In genomic region chr6:7050911-7051779, GRCh38 we compare ENCODE assay signal across 8 cellular contexts. TPM values are rescaled to one million over a fixed set of nuclear protein-coding genes. Genes with fewer than 3 reads are reported as not detected.
DNase-seq lines count a peak whose midpoint lies in the region; ATAC-seq, FAIRE-seq and TF ChIP-seq lines count a peak whose summit lies in the region.

No MANE protein-coding gene starts in this region.

- intact Hi-C loops in colonic mucosa (cut with DNase I), result no loop called here

- DNase-seq in NCI-H1417 (lab: John Stamatoyannopoulos, UW) (peak in 2 of 3 experiments; percentile 32 to 62), NCI-H1417 treated with DMSO at 0.1 percent for 48 hours (lab: John Stamatoyannopoulos, UW) (no peak), HTR-8/SVneo (ENCODE audit: insufficient read length, low spot score) (peak; percentile 23), T-helper 9 cell (peak; percentile 21), colonic mucosa (peak; percentile 87), left kidney (ENCODE audit: low read depth, low spot score) (peak; percentile 81)
- DNase-seq in stimulated activated naive CD4-positive, alpha-beta T cell (lab: John Stamatoyannopoulos, UW), result peak; percentile 38 to 80 (median 59)

- H3K9ac ChIP-seq in colonic mucosa (ENCODE audit: low read depth in 2 of 2, low read length in 2 of 2), result peak overlapping the region; percentile 94

- no peak for TF ChIP-seq CTCF in colonic mucosa (IDR thresholded peaks at IDR 0.05)

- no peaks in the 10 kb centered on the region for H3K4me1 ChIP-seq in colonic mucosa

- no peak for ATAC-seq in GM21619 (IDR thresholded peaks at IDR 0.05; ENCODE audit: unreplicated experiment)

- no peaks in the 10 kb centered on the region for H3K9me3 ChIP-seq in colonic mucosa

- peak overlapping the region; percentile 96 for H3K27ac ChIP-seq in colonic mucosa

- no peaks in the 10 kb centered on the region for H3K27me3 ChIP-seq in colonic mucosa

- FAIRE-seq in HTR-8/SVneo (lab: Jason Lieb, UNC), result peak; percentile 74

- H3K36me3 ChIP-seq in colonic mucosa, result no peaks in the 10 kb centered on the region

- peak overlapping the region; percentile 73 for H3K4me3 ChIP-seq in colonic mucosa

RNA-seq across cellular contexts. Expression of gene RREB1, which starts 56.6 kb away (rescaled TPM):
- total RNA-seq in colonic mucosa, result 10 to 100 TPM; 79.0 to 81.3 TPM
